In the genomic region with DNA sequence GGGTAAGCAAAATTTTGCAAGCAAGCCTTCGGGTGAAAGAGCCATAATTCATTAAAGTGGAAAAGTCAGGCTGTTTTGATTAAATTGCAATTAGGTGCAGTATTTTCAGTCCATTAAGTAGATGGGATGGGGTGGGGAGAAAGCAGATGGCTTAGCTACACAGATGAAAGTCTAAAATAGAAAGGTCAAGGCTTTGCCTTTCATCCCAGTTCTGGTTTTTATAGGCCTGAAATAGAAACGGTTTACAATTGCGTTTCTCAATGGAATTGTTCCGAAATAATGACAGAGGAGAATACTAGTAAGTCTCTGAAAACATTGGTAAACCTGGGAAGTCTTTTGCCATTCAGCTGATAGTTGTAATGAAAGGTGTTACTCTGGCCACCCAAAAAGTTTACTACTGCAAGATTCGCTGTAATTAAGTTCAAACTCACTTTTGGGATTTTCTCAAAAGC, we compare ENCODE assay signal across 10 cellular contexts. TPM values are rescaled to one million over a fixed set of nuclear protein-coding genes. Genes with fewer than 3 reads are reported as not detected.
DNase-seq lines count a peak whose midpoint lies in the region; ATAC-seq and TF ChIP-seq lines count a peak whose summit lies in the region.
"Had no signal": no experiment of that assay in that cellular context is flagged by ENCODE, and none has a peak within 500 bp of the region (broad histone marks: within the 10 kb centered on the region; RNA-seq: fewer than 3 reads in every experiment).

No MANE protein-coding gene starts in this region.

- no peak for ATAC-seq in GM18505 (IDR thresholded peaks at IDR 0.05; ENCODE audit: unreplicated experiment)

- H2AFZ ChIP-seq in Loucy (ENCODE audit: low read length): peak overlapping the region; percentile 66; the same call in 1 of the 2 replicates
- peak overlapping the region; percentile 97 for H2AFZ ChIP-seq in neuronal stem cell (ENCODE audit: low read length)

- H2AK5ac ChIP-seq in neuronal stem cell (ENCODE audit: low read depth, low read length): no peak overlapping the region

- H3K27me3 ChIP-seq in Loucy (ENCODE audit: insufficient read depth, low read length, poor library complexity, severe bottlenecking): no peaks in the 10 kb centered on the region
- no peaks in the 10 kb centered on the region for H3K27me3 ChIP-seq in neuronal stem cell (ENCODE audit: control insufficient read depth in 3 of 3, insufficient read depth in 3 of 3, low read depth in 1 of 3, low read length in 3 of 3)

- no peak overlapping the region for H4K8ac ChIP-seq in neuronal stem cell (ENCODE audit: low read depth, low read length)

- no peak overlapping the region for H3K18ac ChIP-seq in neuronal stem cell (ENCODE audit: low read length)

- no CpG with 5 or more reads among the region's 5 CpGs for WGBS in neuronal stem cell (ENCODE audit: extremely low coverage in 2 of 2, insufficient read length in 2 of 2, insufficient replicate concordance in 1 of 2), 2 donors

- 0 out of 2 replicates have a peak, but pooled peaks cover 4% of the 10 kb centered on the region for H3F3A ChIP-seq in Loucy (ENCODE audit: low read depth)

- H2BK12ac ChIP-seq in neuronal stem cell (ENCODE audit: low read length): no peak overlapping the region

- no peak overlapping the region for H3K23ac ChIP-seq in neuronal stem cell (ENCODE audit: low read depth, low read length, poor library complexity)

- no peaks in the 10 kb centered on the region for H3K9me2 ChIP-seq in Loucy (replicated peaks; ENCODE audit: low read depth, low read length)

- H3K4me3 ChIP-seq in Loucy (ENCODE audit: low read length, poor library complexity, severe bottlenecking): peak overlapping the region; percentile 83
- peak overlapping the region; percentile 78 for H3K4me3 ChIP-seq in coronary artery
- peak overlapping the region; percentile 96 for H3K4me3 ChIP-seq in neuronal stem cell (ENCODE audit: low read length in 2 of 2)

- no peak overlapping the region for H3K27ac ChIP-seq in coronary artery
- H3K27ac ChIP-seq in neuronal stem cell (replicated peaks; ENCODE audit: low read length): no peak overlapping the region
- H3K27ac ChIP-seq: spleen had no signal

- H2BK5ac ChIP-seq in neuronal stem cell (ENCODE audit: low read length): no peak overlapping the region

- H3K9me3 ChIP-seq in Loucy (ENCODE audit: insufficient read depth, low read depth, low read length): no peaks in the 10 kb centered on the region
- no peaks in the 10 kb centered on the region for H3K9me3 ChIP-seq in neuronal stem cell (replicated peaks in 1 of 2; ENCODE audit: control insufficient read depth in 2 of 2, insufficient read depth in 1 of 2, low read depth in 1 of 2, low read length in 2 of 2)
- H3K9me3 ChIP-seq: spleen had no signal

- H3K4me2 ChIP-seq in Loucy (ENCODE audit: low read depth, low read length, poor library complexity, severe bottlenecking): peak overlapping the region; percentile 82
- peak overlapping the region; percentile 75 for H3K4me2 ChIP-seq in neuronal stem cell (ENCODE audit: insufficient read depth, low read length, poor library complexity, severe bottlenecking)

- no peak for TF ChIP-seq CTCF in Loucy (conservative IDR thresholded peaks at IDR 0.05; ENCODE audit: low read length)
- no peak for TF ChIP-seq CTCF in coronary artery (IDR thresholded peaks at IDR 0.05)

- no peak overlapping the region for H4K91ac ChIP-seq in neuronal stem cell (ENCODE audit: low read depth, low read length, poor library complexity)

- peaks cover 1% of the 10 kb centered on the region for H3K79me1 ChIP-seq in neuronal stem cell (ENCODE audit: low read depth, low read length)

- H3K79me2 ChIP-seq in Loucy (ENCODE audit: insufficient read depth, low read length): no peaks in the 10 kb centered on the region; the same call in 1 of the 2 replicates

- H3K9ac ChIP-seq in Loucy (ENCODE audit: low read depth, low read length, poor library complexity, severe bottlenecking) (peak overlapping the region; percentile 70), neuronal stem cell (ENCODE audit: low read depth, low read length, poor library complexity) (no peak overlapping the region)

- no peak overlapping the region for H2BK15ac ChIP-seq in neuronal stem cell (ENCODE audit: low read length)

- H3K4me1 ChIP-seq in Loucy (ENCODE audit: insufficient read depth, low read length, poor library complexity, severe bottlenecking): peaks cover 5% of the 10 kb centered on the region
- peaks cover 0 to 2% of the 10 kb centered on the region in 2 donors for H3K4me1 ChIP-seq in neuronal stem cell (ENCODE audit: control insufficient read depth in 2 of 2, insufficient read depth in 1 of 2, low read depth in 1 of 2, low read length in 2 of 2)

- no peaks in the 10 kb centered on the region for H4K20me1 ChIP-seq in Loucy (ENCODE audit: insufficient read depth, low read length, poor library complexity, severe bottlenecking)

- H2BK120ac ChIP-seq in neuronal stem cell (ENCODE audit: low read depth, low read length): no peak overlapping the region

- no peak overlapping the region for H3K4ac ChIP-seq in neuronal stem cell (ENCODE audit: low read length)

- TF ChIP-seq POLR2A in GM18505 (IDR thresholded peaks at IDR 0.05; ENCODE audit: borderline replicate concordance, extremely low read depth, insufficient read depth, insufficient read length): no peak

- no peak overlapping the region for H3K14ac ChIP-seq in neuronal stem cell (ENCODE audit: low read length)

- DNase-seq in NCI-H146 (lab: John Stamatoyannopoulos, UW): peak; percentile 10
- DNase-seq in NCI-H146 treated with DMSO at 0.1 percent for 48 hours (lab: John Stamatoyannopoulos, UW; ENCODE audit: unreplicated experiment): no peak
- DNase-seq in coronary artery (ENCODE audit: low spot score): no peak
- no peak for DNase-seq in neuronal stem cell (ENCODE audit: low spot score)
- no peak for DNase-seq in pons (ENCODE audit: low spot score)
- no peak for DNase-seq in SW480 (ENCODE audit: low spot score)
- DNase-seq: NCI-H748 treated with DMSO at 0.1 percent for 48 hours, spleen had no signal

- no peaks in the 10 kb centered on the region for H3K36me3 ChIP-seq in Loucy (ENCODE audit: insufficient read depth, low read length)
- peaks cover 0 to 7% of the 10 kb centered on the region in 2 donors for H3K36me3 ChIP-seq in neuronal stem cell (replicated peaks in 1 of 2; ENCODE audit: control insufficient read depth in 2 of 2, insufficient read depth in 2 of 2, low read length in 2 of 2)
- H3K36me3 ChIP-seq: spleen had no signal

RNA-seq across cellular contexts. Expression of a gene that starts 1.5 kb away (rescaled TPM):
- 6.2 TPM for polyA plus RNA-seq in neuronal stem cell (2013, experiment 1 of 2)
- 6.5 TPM for polyA plus RNA-seq in neuronal stem cell (2013, experiment 2 of 2)
